In the genomic region with DNA sequence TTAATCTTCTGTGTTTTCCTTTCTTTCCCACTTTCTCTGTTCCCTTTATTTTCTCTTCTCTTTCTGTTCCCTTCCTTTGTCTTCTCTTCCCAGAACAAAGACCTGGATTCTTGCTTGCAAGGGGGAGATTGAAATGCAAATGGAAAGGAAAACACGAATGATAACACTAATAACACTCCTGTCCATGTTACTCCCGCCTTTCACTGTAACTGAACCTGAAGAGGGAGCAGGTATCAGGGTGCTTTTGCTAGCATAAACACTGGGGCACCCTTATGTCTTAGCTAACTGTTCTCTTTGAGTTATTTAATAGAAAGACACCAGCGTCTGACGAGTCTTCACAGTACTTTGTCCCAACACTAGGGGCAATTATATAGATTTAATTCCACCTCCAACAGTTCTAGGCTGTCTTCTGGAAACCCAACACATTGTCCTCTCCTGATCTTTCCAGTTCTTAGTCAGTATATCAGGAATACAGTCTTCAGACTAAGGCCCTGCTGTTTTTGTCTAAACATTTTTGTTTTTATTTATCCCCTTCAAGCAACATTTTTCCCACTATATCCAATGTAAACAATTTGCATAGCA, we compare ENCODE assay signal across 17 cellular contexts.
DNase-seq lines count a peak whose midpoint lies in the region; ATAC-seq and TF ChIP-seq lines count a peak whose summit lies in the region.
"Had no signal": no experiment of that assay in that cellular context is flagged by ENCODE, and none has a peak within 500 bp of the region (broad histone marks: within the 10 kb centered on the region; RNA-seq: fewer than 3 reads in every experiment).

No MANE protein-coding gene starts in this region.

- no peaks in the 10 kb centered on the region for H3K27me3 Mint-ChIP-seq in H9 (ENCODE audit: low read depth)
- no peaks in the 10 kb centered on the region for H3K27me3 Mint-ChIP-seq in WTC11 (ENCODE audit: low read depth)
- peaks cover 1% of the 10 kb centered on the region for H3K27me3 Mint-ChIP-seq in glutamatergic neuron (ENCODE audit: unreplicated experiment)
- no peaks in the 10 kb centered on the region for H3K27me3 Mint-ChIP-seq in progenitor cell of endocrine pancreas
- H3K27me3 Mint-ChIP-seq: CD4-positive, alpha-beta T cell had no signal

- H3K9me3 Mint-ChIP-seq in H9 (no peaks in the 10 kb centered on the region), WTC11 (no peaks in the 10 kb centered on the region), glutamatergic neuron (ENCODE audit: unreplicated experiment) (no peaks in the 10 kb centered on the region), progenitor cell of endocrine pancreas (ENCODE audit: low read depth) (no peaks in the 10 kb centered on the region)
- H3K9me3 Mint-ChIP-seq: CD4-positive, alpha-beta T cell had no signal

- no peaks in the 10 kb centered on the region for H3K9me3 ChIP-seq in H9 (ENCODE audit: control insufficient read depth, low read depth, low read length)

- ATAC-seq in WTC11 (peak; percentile 76), sciatic nerve (no peak)
- ATAC-seq: PC-3 had no signal

- H4K8ac ChIP-seq in H9 (replicated peaks; ENCODE audit: insufficient read length, low read depth, low read length), result no peak overlapping the region

- no peak overlapping the region for H3K18ac ChIP-seq in H9 (ENCODE audit: insufficient read length, low read depth, low read length)

- no peaks in the 10 kb centered on the region for H3K36me3 Mint-ChIP-seq in H9 (ENCODE audit: insufficient read depth in 1 of 3, low read depth in 3 of 3)
- H3K36me3 Mint-ChIP-seq in WTC11, result no peaks in the 10 kb centered on the region
- H3K36me3 Mint-ChIP-seq in glutamatergic neuron (ENCODE audit: unreplicated experiment), result no peaks in the 10 kb centered on the region
- H3K36me3 Mint-ChIP-seq in progenitor cell of endocrine pancreas (ENCODE audit: insufficient read depth), result no peaks in the 10 kb centered on the region

- CTCF ChIA-PET in WTC11 (lab: Charles Lee), result interaction anchor here (0.6 kb wide), 2 partner anchors 10 to 17 kb away, joined by 3 read pairs; no protein-coding TSS in a partner anchor

- H3K23ac ChIP-seq in H9 (ENCODE audit: insufficient read length, low read depth, low read length), result no peak overlapping the region

- H2BK5ac ChIP-seq in H9 (ENCODE audit: insufficient read length, low read length), result no peak overlapping the region

- H3K14ac ChIP-seq in H9 (ENCODE audit: insufficient read depth, low read length), result no peak overlapping the region

- no peak overlapping the region for H3T11ph ChIP-seq in H9 (ENCODE audit: low read length)

- intact Hi-C loops in sciatic nerve (cut with DNase I), result no loop called here

- no peak overlapping the region for H2BK20ac ChIP-seq in H9 (ENCODE audit: low read depth, low read length, poor library complexity, severe bottlenecking)

- POLR2A ChIA-PET in WTC11 (lab: Charles Lee), result no interaction called here

- H4K5ac ChIP-seq in H9 (ENCODE audit: insufficient read length, low read depth, low read length), result no peak overlapping the region

- peaks cover 30% of the 10 kb centered on the region in 2 experiments for H3K4me1 Mint-ChIP-seq in H9
- peaks cover 32% of the 10 kb centered on the region for H3K4me1 Mint-ChIP-seq in WTC11
- peaks cover 19% of the 10 kb centered on the region for H3K4me1 Mint-ChIP-seq in glutamatergic neuron (ENCODE audit: low read depth, unreplicated experiment)
- H3K4me1 Mint-ChIP-seq in progenitor cell of endocrine pancreas (ENCODE audit: low read depth), result no peaks in the 10 kb centered on the region

- H3K9ac ChIP-seq in H9 (ENCODE audit: extremely low read depth, insufficient read length, low read length), result no peak overlapping the region

- no peak overlapping the region for H3K4me2 ChIP-seq in H9 (ENCODE audit: insufficient read depth, insufficient read length, low read length)

- no peaks in the 10 kb centered on the region for H3K23me2 ChIP-seq in H9 (ENCODE audit: insufficient read length, low read depth, low read length, poor library complexity, severe bottlenecking)

- no peak overlapping the region for H3K4ac ChIP-seq in H9 (ENCODE audit: low read depth, low read length)

- no peaks in the 10 kb centered on the region for H3K27me3 ChIP-seq in H9 (ENCODE audit: insufficient read depth, low read length)

- H3K27ac ChIP-seq in H9 (ENCODE audit: insufficient read length, low read depth, low read length), result no peak overlapping the region
- H3K27ac ChIP-seq: SK-N-MC had no signal

- H2BK15ac ChIP-seq in H9 (ENCODE audit: low read depth, low read length), result no peak overlapping the region

- H3K4me1 ChIP-seq in H9 (ENCODE audit: insufficient read depth, low read length), result no peaks in the 10 kb centered on the region; the same call in 1 of the 2 replicates

- no CpG with 5 or more reads among the region's 4 CpGs for WGBS in H9 (ENCODE audit: extremely low coverage, insufficient read length, low lambda C conversion rate)

- H3K4me3 Mint-ChIP-seq in H9 (peak overlapping the region in 1 of 2 experiments; percentile 7; a peak in 1 of 5 replicates), WTC11 (peak overlapping the region; percentile 51), glutamatergic neuron (ENCODE audit: unreplicated experiment) (no peak overlapping the region), progenitor cell of endocrine pancreas (ENCODE audit: low read depth) (no peak overlapping the region)
- H3K4me3 Mint-ChIP-seq: CD4-positive, alpha-beta T cell had no signal

- no peaks in the 10 kb centered on the region for H3K79me1 ChIP-seq in H9 (ENCODE audit: insufficient read depth, low read depth, low read length, poor library complexity, severe bottlenecking)

- H4K91ac ChIP-seq in H9 (ENCODE audit: insufficient read length, low read depth, low read length), result no peak overlapping the region

- no peak overlapping the region for H3K56ac ChIP-seq in H9 (ENCODE audit: insufficient read length, low read depth, low read length)

- no peaks in the 10 kb centered on the region for H3K79me2 ChIP-seq in H9 (ENCODE audit: insufficient read depth, low read length)

- DNase-seq in H9 (no peak), WTC11 (ENCODE audit: low spot score) (no peak), glutamatergic neuron (no peak), progenitor cell of endocrine pancreas (ENCODE audit: low spot score, unreplicated experiment) (no peak), sciatic nerve (ENCODE audit: low spot score) (no peak), D341Med (ENCODE audit: low spot score) (no peak), SW 1271 (lab: John Stamatoyannopoulos, UW) (no peak)
- DNase-seq: Calu3; CD4-positive, alpha-beta T cell; DMS79; GDM1; KG1; NCI-H1092 treated with DMSO at 0.1 percent for 48 hours; NCI-H1694; NCI-H2107; PC-3 had no signal

- no peak overlapping the region for H2AFZ ChIP-seq in H9 (ENCODE audit: low read length)

- H2AK5ac ChIP-seq in H9 (ENCODE audit: insufficient read length, low read length), result no peak overlapping the region

- H2BK120ac ChIP-seq in H9 (ENCODE audit: low read depth, low read length, poor library complexity, severe bottlenecking), result no peak overlapping the region

- H3K27ac Mint-ChIP-seq in H9 (peak overlapping the region in 2 of 3 experiments; percentile 7 to 86; a peak in 4 of 7 replicates), WTC11 (peak overlapping the region; percentile 76), glutamatergic neuron (ENCODE audit: unreplicated experiment) (no peak overlapping the region), progenitor cell of endocrine pancreas (no peak overlapping the region)
- H3K27ac Mint-ChIP-seq: CD4-positive, alpha-beta T cell had no signal

- TF ChIP-seq CTCF in H9 (conservative IDR thresholded peaks at IDR 0.05), result peak; percentile 54
- no peak for TF ChIP-seq CTCF in WTC11 (IDR thresholded peaks at IDR 0.05)
- TF ChIP-seq CTCF in glutamatergic neuron (IDR thresholded peaks at IDR 0.05; ENCODE audit: partially characterized antibody, unreplicated experiment), result peak; percentile 51
- peak; percentile 32 for TF ChIP-seq CTCF in progenitor cell of endocrine pancreas (IDR thresholded peaks at IDR 0.05; ENCODE audit: unreplicated experiment)

- no peak overlapping the region for H2BK12ac ChIP-seq in H9 (ENCODE audit: insufficient read length, low read depth, low read length)

- no peaks in the 10 kb centered on the region for H4K20me1 ChIP-seq in H9 (ENCODE audit: control insufficient read depth, insufficient read depth, insufficient read length)

TF ChIP-seq in WTC11, 78 proteins besides CTCF, POLR2A, EP300 and RAD21 (continues in another document):
- TF ChIP-seq, protein P1, sequence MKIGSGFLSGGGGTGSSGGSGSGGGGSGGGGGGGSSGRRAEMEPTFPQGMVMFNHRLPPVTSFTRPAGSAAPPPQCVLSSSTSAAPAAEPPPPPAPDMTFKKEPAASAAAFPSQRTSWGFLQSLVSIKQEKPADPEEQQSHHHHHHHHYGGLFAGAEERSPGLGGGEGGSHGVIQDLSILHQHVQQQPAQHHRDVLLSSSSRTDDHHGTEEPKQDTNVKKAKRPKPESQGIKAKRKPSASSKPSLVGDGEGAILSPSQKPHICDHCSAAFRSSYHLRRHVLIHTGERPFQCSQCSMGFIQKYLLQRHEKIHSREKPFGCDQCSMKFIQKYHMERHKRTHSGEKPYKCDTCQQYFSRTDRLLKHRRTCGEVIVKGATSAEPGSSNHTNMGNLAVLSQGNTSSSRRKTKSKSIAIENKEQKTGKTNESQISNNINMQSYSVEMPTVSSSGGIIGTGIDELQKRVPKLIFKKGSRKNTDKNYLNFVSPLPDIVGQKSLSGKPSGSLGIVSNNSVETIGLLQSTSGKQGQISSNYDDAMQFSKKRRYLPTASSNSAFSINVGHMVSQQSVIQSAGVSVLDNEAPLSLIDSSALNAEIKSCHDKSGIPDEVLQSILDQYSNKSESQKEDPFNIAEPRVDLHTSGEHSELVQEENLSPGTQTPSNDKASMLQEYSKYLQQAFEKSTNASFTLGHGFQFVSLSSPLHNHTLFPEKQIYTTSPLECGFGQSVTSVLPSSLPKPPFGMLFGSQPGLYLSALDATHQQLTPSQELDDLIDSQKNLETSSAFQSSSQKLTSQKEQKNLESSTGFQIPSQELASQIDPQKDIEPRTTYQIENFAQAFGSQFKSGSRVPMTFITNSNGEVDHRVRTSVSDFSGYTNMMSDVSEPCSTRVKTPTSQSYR (CRISPR knock-in tag; IDR thresholded peaks at IDR 0.05), result no peak
- no peak for TF ChIP-seq ZNF317 (CRISPR knock-in tag; IDR thresholded peaks at IDR 0.05; ENCODE audit: borderline replicate concordance, low read depth)

Comparison
In these comparisons a context has a peak if more than half of its experiments do, and no peak if none do; other contexts are left out.
1. H3K27ac Mint-ChIP-seq: peak in H9 (2 of 3) and WTC11 (single experiment); none in glutamatergic neuron (single experiment) and progenitor cell of endocrine pancreas (single experiment).